Comparison of ENCODE assay signal across 13 cellular contexts in the genomic region with DNA sequence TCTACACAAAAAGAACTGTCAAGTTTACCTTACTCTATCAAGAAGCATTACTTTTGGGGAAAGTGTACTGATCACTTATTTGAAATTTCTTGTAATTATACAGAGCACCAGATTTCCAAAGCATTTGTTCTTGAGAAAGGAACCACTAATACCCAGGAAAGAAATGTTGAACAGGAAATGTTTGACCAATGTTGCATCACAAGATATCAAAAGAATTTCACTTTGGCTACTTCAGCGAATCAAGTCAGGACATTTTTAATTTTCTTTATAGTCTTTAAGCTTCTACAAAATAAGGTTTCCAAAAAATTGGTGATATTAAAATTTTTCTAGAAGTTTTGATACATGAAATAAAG.
A peak's percentile ranks its signal among the peaks of the same experiment; 100 is the strongest.
DNase-seq lines count a peak whose midpoint lies in the region; TF ChIP-seq lines count a peak whose summit lies in the region.
"Had no signal": no experiment of that assay in that cellular context is flagged by ENCODE, and none has a peak within 500 bp of the region (broad histone marks: within the 10 kb centered on the region; RNA-seq: fewer than 3 reads in every experiment).

No MANE protein-coding gene starts in this region.

- in situ Hi-C loops in astrocyte of the cerebellum (cut with HindIII; ENCODE audit: low sequenced_read_pairs), result no loop called here

- H3K4me3 ChIP-seq in HEK293 (ENCODE audit: low read depth, low read length), result no peak overlapping the region
- no peak overlapping the region for H3K4me3 ChIP-seq in astrocyte of the cerebellum (ENCODE audit: low read depth, low read length)
- peak overlapping the region; percentile 62 for H3K4me3 ChIP-seq in left ventricle myocardium inferior
- peak overlapping the region; percentile 56 for H3K4me3 ChIP-seq in smooth muscle cell
- H3K4me3 ChIP-seq in esophagus muscularis mucosa, result no peak overlapping the region
- no peak overlapping the region for H3K4me3 ChIP-seq in testis
- H3K4me3 ChIP-seq: colonic mucosa had no signal

- H3K9ac ChIP-seq in smooth muscle cell (ENCODE audit: low read depth), result no peak overlapping the region

- H3K9me3 ChIP-seq in HEK293 (ENCODE audit: control insufficient read depth, insufficient read depth, low read depth, low read length) (no peaks in the 10 kb centered on the region), left ventricle myocardium inferior (replicated peaks) (no peaks in the 10 kb centered on the region), smooth muscle cell (replicated peaks; ENCODE audit: low read depth) (no peaks in the 10 kb centered on the region), esophagus muscularis mucosa (no peaks in the 10 kb centered on the region), testis (no peaks in the 10 kb centered on the region)
- H3K9me3 ChIP-seq: colonic mucosa had no signal

- TF ChIP-seq POLR2A in esophagus muscularis mucosa (IDR thresholded peaks at IDR 0.05; ENCODE audit: low read depth) (no peak), testis (IDR thresholded peaks at IDR 0.05) (no peak)

- POLR2A ChIA-PET in HEK293 (lab: Yijun Ruan, JAX), result interaction anchor here (2.2 kb wide), 1 partner anchor 94 kb away, joined by 8 read pairs; no protein-coding TSS in a partner anchor

- intact Hi-C loops in left ventricle myocardium inferior (cut with micrococcal nuclease) (no loop called here), esophagus muscularis mucosa (cut with DNase I) (no loop called here), testis (cut with DNase I; ENCODE audit: low total_unique reads) (no loop called here)

- WGBS in smooth muscle cell (ENCODE audit: low lambda C conversion rate), result 48% methylated on average over 1 of the region's 1 CpG
- 74% methylated on average over 1 of the region's 1 CpG for WGBS in esophagus muscularis mucosa
- WGBS in testis, 2 donors, result 46 to 71% methylated on average over 1 of the region's 1 CpG

- H3F3A ChIP-seq in smooth muscle cell (ENCODE audit: low read depth), result peaks cover 6% of the 10 kb centered on the region

- TF ChIP-seq EP300 in esophagus muscularis mucosa (IDR thresholded peaks at IDR 0.05), result no peak

- H3K36me3 ChIP-seq in HEK293 (ENCODE audit: control insufficient read depth in 2 of 2, insufficient read depth in 1 of 2, low read length in 2 of 2), result no peaks in the 10 kb centered on the region
- H3K36me3 ChIP-seq in left ventricle myocardium inferior, result no peaks in the 10 kb centered on the region
- H3K36me3 ChIP-seq in smooth muscle cell (ENCODE audit: low read depth), result no peaks in the 10 kb centered on the region
- no peaks in the 10 kb centered on the region for H3K36me3 ChIP-seq in esophagus muscularis mucosa
- no peaks in the 10 kb centered on the region for H3K36me3 ChIP-seq in testis (ENCODE audit: low read depth, missing control alignments)
- H3K36me3 ChIP-seq: colonic mucosa had no signal

- H3K79me2 ChIP-seq in smooth muscle cell (ENCODE audit: low read depth), result no peaks in the 10 kb centered on the region

- H3K27me3 ChIP-seq in left ventricle myocardium inferior (ENCODE audit: low read depth) (peaks cover 12% of the 10 kb centered on the region), smooth muscle cell (ENCODE audit: low read depth) (no peaks in the 10 kb centered on the region), esophagus muscularis mucosa (no peaks in the 10 kb centered on the region), testis (no peaks in the 10 kb centered on the region)
- H3K27me3 ChIP-seq: colonic mucosa had no signal

- H3K4me1 ChIP-seq in HEK293 (ENCODE audit: control insufficient read depth, insufficient read depth, low read length), result peaks cover 32% of the 10 kb centered on the region
- peaks cover 32% of the 10 kb centered on the region for H3K4me1 ChIP-seq in left ventricle myocardium inferior
- H3K4me1 ChIP-seq in smooth muscle cell (ENCODE audit: low read depth), result peaks cover 59% of the 10 kb centered on the region
- H3K4me1 ChIP-seq in esophagus muscularis mucosa, result peaks cover 0 to 10% (median 2%) of the 10 kb centered on the region in 4 donors
- peaks cover 4% of the 10 kb centered on the region for H3K4me1 ChIP-seq in testis
- H3K4me1 ChIP-seq: colonic mucosa had no signal

- peak overlapping the region; percentile 70 for H2AFZ ChIP-seq in smooth muscle cell (ENCODE audit: low read depth)

- DNase-seq in astrocyte of the cerebellum (ENCODE audit: low read depth) (peak; percentile 31), left ventricle myocardium inferior (no peak), smooth muscle cell (lab: John Stamatoyannopoulos, UW; ENCODE audit: unreplicated experiment) (no peak), activated gamma-delta T cell (lab: John Stamatoyannopoulos, UW) (no peak), NCI-H187 (lab: John Stamatoyannopoulos, UW) (no peak), esophagus muscularis mucosa (ENCODE audit: extremely low spot score) (no peak), testis (no peak)
- DNase-seq: activated T-cell treated with anti-CD3 and anti-CD28 coated beads for 4 hours; colonic mucosa; COR-L47; stimulated activated naive CD4-positive, alpha-beta T cell had no signal

- no peaks in the 10 kb centered on the region for H4K20me1 ChIP-seq in smooth muscle cell (ENCODE audit: low read depth)

- H3K27ac ChIP-seq in HEK293 (ENCODE audit: extremely low read depth, low read depth, low read length) (peak overlapping the region; percentile 84), left ventricle myocardium inferior (replicated peaks) (peak overlapping the region; percentile 84), smooth muscle cell (ENCODE audit: low read depth) (peak overlapping the region; percentile 61), esophagus muscularis mucosa (replicated peaks in 1 of 4) (no peak overlapping the region), testis (no peak overlapping the region)
- H3K27ac ChIP-seq: colonic mucosa, HL-60 had no signal

- H3K4me2 ChIP-seq in smooth muscle cell, result peak overlapping the region; percentile 90

- TF ChIP-seq CTCF in HEK293 (tag by site-specific recombination; IDR thresholded peaks at IDR 0.05) (no peak), astrocyte of the cerebellum (IDR thresholded peaks at IDR 0.05; ENCODE audit: low read depth, low read length, missing control alignments) (no peak), left ventricle myocardium inferior (IDR thresholded peaks at IDR 0.05; ENCODE audit: borderline replicate concordance) (no peak), smooth muscle cell (IDR thresholded peaks at IDR 0.05; ENCODE audit: borderline replicate concordance, insufficient read depth, poor library complexity, severe bottlenecking) (no peak), esophagus muscularis mucosa (IDR thresholded peaks at IDR 0.05) (no peak), testis (IDR thresholded peaks at IDR 0.05) (no peak)

- CTCF ChIA-PET in HEK293 (lab: Yijun Ruan, JAX), result no interaction called here

TF ChIP-seq in HEK293, 187 proteins besides CTCF, POLR2A, EP300 and RAD21:
- TF ChIP-seq, protein P1, sequence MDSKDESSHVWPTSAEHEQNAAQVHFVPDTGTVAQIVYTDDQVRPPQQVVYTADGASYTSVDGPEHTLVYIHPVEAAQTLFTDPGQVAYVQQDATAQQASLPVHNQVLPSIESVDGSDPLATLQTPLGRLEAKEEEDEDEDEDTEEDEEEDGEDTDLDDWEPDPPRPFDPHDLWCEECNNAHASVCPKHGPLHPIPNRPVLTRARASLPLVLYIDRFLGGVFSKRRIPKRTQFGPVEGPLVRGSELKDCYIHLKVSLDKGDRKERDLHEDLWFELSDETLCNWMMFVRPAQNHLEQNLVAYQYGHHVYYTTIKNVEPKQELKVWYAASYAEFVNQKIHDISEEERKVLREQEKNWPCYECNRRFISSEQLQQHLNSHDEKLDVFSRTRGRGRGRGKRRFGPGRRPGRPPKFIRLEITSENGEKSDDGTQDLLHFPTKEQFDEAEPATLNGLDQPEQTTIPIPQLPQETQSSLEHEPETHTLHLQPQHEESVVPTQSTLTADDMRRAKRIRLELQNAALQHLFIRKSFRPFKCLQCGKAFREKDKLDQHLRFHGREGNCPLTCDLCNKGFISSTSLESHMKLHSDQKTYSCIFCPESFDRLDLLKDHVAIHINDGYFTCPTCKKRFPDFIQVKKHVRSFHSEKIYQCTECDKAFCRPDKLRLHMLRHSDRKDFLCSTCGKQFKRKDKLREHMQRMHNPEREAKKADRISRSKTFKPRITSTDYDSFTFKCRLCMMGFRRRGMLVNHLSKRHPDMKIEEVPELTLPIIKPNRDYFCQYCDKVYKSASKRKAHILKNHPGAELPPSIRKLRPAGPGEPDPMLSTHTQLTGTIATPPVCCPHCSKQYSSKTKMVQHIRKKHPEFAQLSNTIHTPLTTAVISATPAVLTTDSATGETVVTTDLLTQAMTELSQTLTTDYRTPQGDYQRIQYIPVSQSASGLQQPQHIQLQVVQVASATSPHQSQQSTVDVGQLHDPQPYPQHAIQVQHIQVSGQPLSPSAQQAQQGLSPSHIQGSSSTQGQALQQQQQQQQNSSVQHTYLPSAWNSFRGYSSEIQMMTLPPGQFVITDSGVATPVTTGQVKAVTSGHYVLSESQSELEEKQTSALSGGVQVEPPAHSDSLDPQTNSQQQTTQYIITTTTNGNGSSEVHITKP (tag by site-specific recombination; IDR thresholded peaks at IDR 0.05), result peak; percentile 66
- no peak for TF ChIP-seq BCL11B (tag by site-specific recombination; IDR thresholded peaks at IDR 0.05; ENCODE audit: low read depth)

Comparison
In these comparisons a context has a peak if more than half of its experiments do, and no peak if none do; other contexts are left out.
1. H3K27ac ChIP-seq: peak in HEK293 (single experiment), left ventricle myocardium inferior (single experiment) and smooth muscle cell (single experiment); none in esophagus muscularis mucosa (0 of 4) and testis (0 of 2).
2. H3K4me3 ChIP-seq: peak in left ventricle myocardium inferior (single experiment) and smooth muscle cell (single experiment); none in HEK293 (single experiment), astrocyte of the cerebellum (single experiment), esophagus muscularis mucosa (0 of 4) and testis (0 of 2).